22 cellular contexts compared by ENCODE assay signal in the genomic region with DNA sequence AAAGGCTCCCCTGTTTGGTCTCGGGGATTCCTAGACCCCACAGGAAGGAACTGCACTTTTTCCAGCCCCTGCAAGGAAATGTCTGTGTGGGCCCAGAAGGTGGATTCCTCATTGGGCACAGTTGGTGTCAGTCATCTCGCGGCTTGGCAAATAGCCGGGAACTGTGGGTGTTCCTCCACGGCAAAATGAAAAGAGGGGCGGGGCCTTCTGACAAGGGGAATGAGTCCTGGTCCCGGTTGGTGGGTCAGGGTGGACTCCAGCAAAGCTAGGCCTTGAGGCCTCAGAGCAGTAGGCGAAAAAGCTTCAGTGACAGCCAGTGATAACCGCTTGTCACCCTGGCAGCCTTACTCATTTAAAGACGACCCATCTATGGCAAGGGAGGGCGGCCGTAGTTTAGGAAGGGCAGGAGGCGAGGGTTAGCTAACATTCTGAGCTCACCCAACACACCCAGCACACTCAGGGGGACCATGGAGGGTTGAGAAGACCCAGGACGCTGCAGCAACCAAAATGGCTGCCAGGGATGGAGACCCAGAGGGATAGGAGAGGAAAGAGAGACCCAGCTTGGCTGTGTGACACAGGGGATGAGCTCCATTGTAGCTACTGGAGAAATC. TPM values are rescaled to one million over a fixed set of nuclear protein-coding genes. Genes with fewer than 3 reads are reported as not detected.
DNase-seq lines count a peak whose midpoint lies in the region; ATAC-seq, FAIRE-seq and TF ChIP-seq lines count a peak whose summit lies in the region.
"Had no signal": no experiment of that assay in that cellular context is flagged by ENCODE, and none has a peak within 500 bp of the region (broad histone marks: within the 10 kb centered on the region; RNA-seq: fewer than 3 reads in every experiment).

No MANE protein-coding gene starts in this region.

- CTCF ChIA-PET in SK-N-SH (lab: Yijun Ruan, JAX) = interaction anchor here (0.7 to 7.3 kb wide), 15 partner anchors 12 to 366 kb away, joined by 3 to 95 read pairs (median 13); a partner anchor contains a TSS

- DNase-seq in SK-N-SH (no peak), fibroblast of mammary gland (ENCODE audit: low read depth) (peak; percentile 18), iPS-NIHi7 (ENCODE audit: extremely low spot score) (peak; percentile 33), testis (peak; percentile 87), pancreas (no peak), DMS114 treated with DMSO at 0.1 percent for 48 hours (lab: John Stamatoyannopoulos, UW; ENCODE audit: unreplicated experiment) (no peak), epidermal melanocyte (ENCODE audit: insufficient read length, low spot score) (no peak)
- DNase-seq: activated CD4-positive, CD25-positive, alpha-beta regulatory T cell; DMS79 treated with DMSO at 0.1 percent for 48 hours; dorsolateral prefrontal cortex; H7; MM.1S; NCI-H187; nephron progenitor cell; SHP77; stimulated activated naive B cell treated with anti-CD40 and anti-IgM and Interleukin-4, amounts not matched to agents 10 μg/mL and 1 μg/mL and 100 μg/mL, for 72 hours had no signal

- H3K4me3 ChIP-seq in SK-N-SH (ENCODE audit: low read depth in 2 of 2, low read length in 1 of 2) = no peak overlapping the region
- H3K4me3 ChIP-seq in fibroblast of mammary gland (ENCODE audit: control insufficient read depth, low read depth, low read length) = no peak overlapping the region
- no peak overlapping the region for H3K4me3 ChIP-seq in testis
- H3K4me3 ChIP-seq in pancreas = no peak overlapping the region
- H3K4me3 ChIP-seq: A549, tibial artery had no signal

- H3K27me3 ChIP-seq in SK-N-SH (ENCODE audit: insufficient read depth) = no peaks in the 10 kb centered on the region; the same call in 1 of the 2 replicates
- H3K27me3 ChIP-seq in testis = no peaks in the 10 kb centered on the region
- no peaks in the 10 kb centered on the region for H3K27me3 ChIP-seq in pancreas
- H3K27me3 ChIP-seq: tibial artery had no signal

- FAIRE-seq in pancreas (lab: Jason Lieb, UNC) = no peak
- FAIRE-seq: A549, bronchial epithelial cell, keratinocyte had no signal

- no peak for TF ChIP-seq RAD21 in SK-N-SH (IDR thresholded peaks at IDR 0.05; ENCODE audit: low read length)

- POLR2A ChIA-PET in SK-N-SH (lab: Yijun Ruan, JAX) = no interaction called here

- 92% methylated on average over 13 of the region's 14 CpGs for WGBS in SK-N-SH (ENCODE audit: low lambda C conversion rate)
- WGBS in testis, 2 donors = 55 to 68% methylated on average over 14 of the region's 14 CpGs
- WGBS in pancreas, 2 donors = 78 to 80% methylated on average over 14 of the region's 14 CpGs

- intact Hi-C loops in testis (cut with DNase I; ENCODE audit: low total_unique reads) = loop anchor here (5.0 kb wide), 1 partner anchor 242 kb away; no protein-coding TSS in a partner anchor
- intact Hi-C loops in pancreas (cut with DNase I) = loop anchor here (2.0 to 10.0 kb wide), 4 partner anchors 102 to 172 kb away; a partner anchor contains a TSS

- ATAC-seq in SK-N-SH treated with all-trans-retinoic acid at 6 μM for 48 hours (no peak), pancreas (no peak)
- ATAC-seq: A549; stimulated activated naive B cell treated with anti-CD40 and anti-IgM and Interleukin-4, amounts not matched to agents 10 μg/mL and 1 μg/mL and 100 μg/mL, for 72 hours had no signal

- H2AFZ ChIP-seq in SK-N-SH (ENCODE audit: low read depth) = no peak overlapping the region

- no peak for TF ChIP-seq POLR2A in testis (IDR thresholded peaks at IDR 0.05)

- H3K36me3 ChIP-seq in SK-N-SH (replicated peaks in 1 of 2; ENCODE audit: control insufficient read depth in 1 of 2, insufficient read depth in 2 of 2, low read length in 1 of 2) = no peaks in the 10 kb centered on the region
- no peaks in the 10 kb centered on the region for H3K36me3 ChIP-seq in testis (ENCODE audit: low read depth, missing control alignments)
- no peaks in the 10 kb centered on the region for H3K36me3 ChIP-seq in pancreas
- H3K36me3 ChIP-seq: tibial artery had no signal

- H3K79me2 ChIP-seq in SK-N-SH (ENCODE audit: insufficient read depth) = no peaks in the 10 kb centered on the region

- H3F3A ChIP-seq in SK-N-SH (replicated peaks; ENCODE audit: insufficient read depth) = peaks cover 10% of the 10 kb centered on the region

- H3K9me2 ChIP-seq in SK-N-SH = no peaks in the 10 kb centered on the region

- no peak for TF ChIP-seq CTCF in SK-N-SH (IDR thresholded peaks at IDR 0.05)
- no peak for TF ChIP-seq CTCF in fibroblast of mammary gland (conservative IDR thresholded peaks at IDR 0.05; ENCODE audit: control insufficient read depth, insufficient read depth, low read depth, low read length)
- TF ChIP-seq CTCF in testis (IDR thresholded peaks at IDR 0.05) = no peak
- no peak for TF ChIP-seq CTCF in pancreas (IDR thresholded peaks at IDR 0.05)

- H3K9me3 ChIP-seq in SK-N-SH = no peaks in the 10 kb centered on the region
- no peaks in the 10 kb centered on the region for H3K9me3 ChIP-seq in testis
- no peaks in the 10 kb centered on the region for H3K9me3 ChIP-seq in pancreas
- H3K9me3 ChIP-seq: A549, tibial artery had no signal

- H3K27ac ChIP-seq in SK-N-SH (ENCODE audit: low read depth in 2 of 2, low read length in 1 of 2) = no peak overlapping the region
- peak overlapping the region; percentile 4 to 46 for H3K27ac ChIP-seq in testis
- H3K27ac ChIP-seq in pancreas = no peak overlapping the region
- H3K27ac ChIP-seq: A549, C4-2B had no signal

- H3K4me1 ChIP-seq in SK-N-SH (ENCODE audit: control insufficient read depth in 1 of 2, insufficient read depth in 2 of 2, low read depth in 1 of 2, low read length in 1 of 2) (peaks cover 13 to 20% of the 10 kb centered on the region in 2 experiments; a peak in 3 of 4 replicates), testis (peaks cover 45% of the 10 kb centered on the region), pancreas (peaks cover 0 to 2% (median 0%) of the 10 kb centered on the region in 3 donors)

- no peak for TF ChIP-seq EP300 in SK-N-SH (IDR thresholded peaks at IDR 0.05; ENCODE audit: borderline replicate concordance in 1 of 2, low read depth in 1 of 2, low read length in 1 of 2)

- no peak overlapping the region for H3K4me2 ChIP-seq in SK-N-SH
- H3K4me2 ChIP-seq: A549 had no signal

- no peaks in the 10 kb centered on the region for H4K20me1 ChIP-seq in SK-N-SH (ENCODE audit: insufficient read depth)

- no peak overlapping the region for H3K9ac ChIP-seq in SK-N-SH

TF ChIP-seq in SK-N-SH treated with all-trans-retinoic acid at 6 μM for 48 hours, 23 proteins besides CTCF, POLR2A, EP300 and RAD21:
- TF ChIP-seq ISL1 (CRISPR knock-in tag; IDR thresholded peaks at IDR 0.05) (no peak), PPARA (CRISPR knock-in tag; IDR thresholded peaks at IDR 0.05; ENCODE audit: borderline replicate concordance) (no peak), CSDC2 (CRISPR knock-in tag; IDR thresholded peaks at IDR 0.05) (no peak), ZNF70 (CRISPR knock-in tag; IDR thresholded peaks at IDR 0.05) (no peak), ZNF8 (CRISPR knock-in tag; IDR thresholded peaks at IDR 0.05) (no peak), OSR1 (CRISPR knock-in tag; IDR thresholded peaks at IDR 0.05) (no peak), TCF4 (CRISPR knock-in tag; IDR thresholded peaks at IDR 0.05; ENCODE audit: borderline replicate concordance) (no peak), ZFP30 (CRISPR knock-in tag; IDR thresholded peaks at IDR 0.05) (no peak), BACH2 (CRISPR knock-in tag; IDR thresholded peaks at IDR 0.05; ENCODE audit: borderline replicate concordance) (no peak)
- TF ChIP-seq, protein P1, sequence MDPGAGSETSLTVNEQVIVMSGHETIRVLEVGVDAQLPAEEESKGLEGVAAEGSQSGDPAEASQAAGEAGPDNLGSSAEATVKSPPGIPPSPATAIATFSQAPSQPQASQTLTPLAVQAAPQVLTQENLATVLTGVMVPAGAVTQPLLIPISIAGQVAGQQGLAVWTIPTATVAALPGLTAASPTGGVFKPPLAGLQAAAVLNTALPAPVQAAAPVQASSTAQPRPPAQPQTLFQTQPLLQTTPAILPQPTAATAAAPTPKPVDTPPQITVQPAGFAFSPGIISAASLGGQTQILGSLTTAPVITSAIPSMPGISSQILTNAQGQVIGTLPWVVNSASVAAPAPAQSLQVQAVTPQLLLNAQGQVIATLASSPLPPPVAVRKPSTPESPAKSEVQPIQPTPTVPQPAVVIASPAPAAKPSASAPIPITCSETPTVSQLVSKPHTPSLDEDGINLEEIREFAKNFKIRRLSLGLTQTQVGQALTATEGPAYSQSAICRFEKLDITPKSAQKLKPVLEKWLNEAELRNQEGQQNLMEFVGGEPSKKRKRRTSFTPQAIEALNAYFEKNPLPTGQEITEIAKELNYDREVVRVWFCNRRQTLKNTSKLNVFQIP (CRISPR knock-in tag; IDR thresholded peaks at IDR 0.05; ENCODE audit: borderline replicate concordance, low read depth) = no peak

RNA-seq across cellular contexts. Expression of a gene that starts 16.5 kb away (rescaled TPM):
- polyA plus RNA-seq in SK-N-SH (2012; rRNA removed) = 12.2 and 12.3 TPM in 2 replicates
- polyA plus RNA-seq in SK-N-SH (2012; cell fraction: cytosol; rRNA removed) = 3.9 and 5.1 TPM in 2 replicates
- polyA plus RNA-seq in SK-N-SH (2012; cell fraction: nucleus; rRNA removed) = 53.0 and 74.5 TPM in 2 replicates
- total RNA-seq in testis = 10 to 100 TPM; 31.3 to 44.3 TPM
- polyA plus RNA-seq in testis (ENCODE audit: insufficient read depth, low read depth, low replicate concordance) = 15.1 TPM
- total RNA-seq in pancreas = 1 to 10 TPM; 1.4 to 6.1 (median 2.4) TPM
- 10 to 100 TPM in 1 of 2 donors, 1 to 10 TPM in 1; 9.9 to 10.2 TPM for polyA plus RNA-seq in pancreas

RNA-seq across cellular contexts. Expression of a gene that starts 46.2 kb away (rescaled TPM):
- polyA plus RNA-seq in SK-N-SH (2012; rRNA removed) (22.1 and 22.9 TPM in 2 replicates), testis (ENCODE audit: insufficient read depth, low read depth, low replicate concordance) (81.9 TPM), pancreas (10 to 100 TPM; 39.2 to 43.8 TPM)
- polyA plus RNA-seq in SK-N-SH (2012; cell fraction: cytosol; rRNA removed) = 4.1 and 5.5 TPM in 2 replicates
- 141 and 185 TPM in 2 replicates for polyA plus RNA-seq in SK-N-SH (2012; cell fraction: nucleus; rRNA removed)
- total RNA-seq in testis (100 to 1,000 TPM; 130 to 134 TPM), pancreas (10 to 100 TPM in 5 of 6 donors, 1 to 10 TPM in 1; 9.0 to 22.6 (median 12.2) TPM)

Comparison
In these comparisons a context has a peak if more than half of its experiments do, and no peak if none do; other contexts are left out.
1. DNase-seq: peak in fibroblast of mammary gland (single experiment), iPS-NIHi7 (single experiment) and testis (single experiment); none in SK-N-SH (single experiment), pancreas (0 of 6), DMS114 treated with DMSO at 0.1 percent for 48 hours (single experiment) and epidermal melanocyte (single experiment).
2. H3K27ac ChIP-seq: peak in testis (2 of 2); none in SK-N-SH (0 of 2) and pancreas (0 of 4).